Comparison of ENCODE assay signal across 14 cellular contexts in genomic region chr19:43178577-43178976, GRCh38. TPM values are rescaled to one million over a fixed set of nuclear protein-coding genes. Genes with fewer than 3 reads are reported as not detected.
"Had no signal": no experiment of that assay in that cellular context is flagged by ENCODE, and none has a peak within 500 bp of the region (broad histone marks: within the 10 kb centered on the region; RNA-seq: fewer than 3 reads in every experiment).

No MANE protein-coding gene starts in this region.

RNA-seq across cellular contexts. Expression of gene PSG5, which starts 7.8 kb away (rescaled TPM):
- total RNA-seq: activated B cell treated with CpG ODN at 0.5 μM for 24 hours; activated CD4-positive, alpha-beta memory T cell treated with anti-CD3 and anti-CD28 coated beads for 36 hours; activated CD4-positive, alpha-beta memory T cell treated with anti-CD3 and anti-CD28 coated beads, Interleukin-2, amount 10 ng/mL, durations not matched to agents 7 days and 5 days; activated CD4-positive, alpha-beta T cell treated with anti-CD3 and anti-CD28 coated beads for 36 hours; activated CD4-positive, alpha-beta T cell treated with anti-CD3 and anti-CD28 coated beads, Interleukin-2, amount 10 ng/mL, durations not matched to agents 24 days and 14 days; activated CD4-positive, alpha-beta T cell treated with anti-CD3 and anti-CD28 coated beads, Interleukin-2, amount 10 ng/mL, durations not matched to agents 7 days and 5 days; activated CD8-positive, alpha-beta memory T cell treated with anti-CD3 and anti-CD28 coated beads for 36 hours; activated CD8-positive, alpha-beta memory T cell treated with anti-CD3 and anti-CD28 coated beads, Interleukin-2, amount 10 ng/mL, durations not matched to agents 7 days and 5 days; activated CD8-positive, alpha-beta T cell treated with anti-CD3 and anti-CD28 coated beads for 36 hours; activated CD8-positive, alpha-beta T cell treated with anti-CD3 and anti-CD28 coated beads, Interleukin-2, amount 10 ng/mL, durations not matched to agents 7 days and 5 days; T-cell; T-helper 1 cell treated with Interleukin-12 subunit alpha and Interleukin-12 subunit beta and Interleukin-4 antibody, amounts not matched to agents 30 ng/mL and 1 ng/mL, for 36 hours; T-helper 2 cell treated with Interferon-gamma antibody and Interleukin-4, amounts not matched to agents 100 ng/mL and 5 ng/mL, for 36 hours; WTC11 had no signal

RNA-seq across cellular contexts. Expression of gene PSG4, which starts 26.9 kb away (rescaled TPM):
- total RNA-seq: activated B cell treated with CpG ODN at 0.5 μM for 24 hours; activated CD4-positive, alpha-beta memory T cell treated with anti-CD3 and anti-CD28 coated beads for 36 hours; activated CD4-positive, alpha-beta memory T cell treated with anti-CD3 and anti-CD28 coated beads, Interleukin-2, amount 10 ng/mL, durations not matched to agents 7 days and 5 days; activated CD4-positive, alpha-beta T cell treated with anti-CD3 and anti-CD28 coated beads for 36 hours; activated CD4-positive, alpha-beta T cell treated with anti-CD3 and anti-CD28 coated beads, Interleukin-2, amount 10 ng/mL, durations not matched to agents 24 days and 14 days; activated CD4-positive, alpha-beta T cell treated with anti-CD3 and anti-CD28 coated beads, Interleukin-2, amount 10 ng/mL, durations not matched to agents 7 days and 5 days; activated CD8-positive, alpha-beta memory T cell treated with anti-CD3 and anti-CD28 coated beads for 36 hours; activated CD8-positive, alpha-beta memory T cell treated with anti-CD3 and anti-CD28 coated beads, Interleukin-2, amount 10 ng/mL, durations not matched to agents 7 days and 5 days; activated CD8-positive, alpha-beta T cell treated with anti-CD3 and anti-CD28 coated beads for 36 hours; activated CD8-positive, alpha-beta T cell treated with anti-CD3 and anti-CD28 coated beads, Interleukin-2, amount 10 ng/mL, durations not matched to agents 7 days and 5 days; T-cell; T-helper 1 cell treated with Interleukin-12 subunit alpha and Interleukin-12 subunit beta and Interleukin-4 antibody, amounts not matched to agents 30 ng/mL and 1 ng/mL, for 36 hours; T-helper 2 cell treated with Interferon-gamma antibody and Interleukin-4, amounts not matched to agents 100 ng/mL and 5 ng/mL, for 36 hours; WTC11 had no signal
